18 cellular contexts compared by ENCODE assay signal in genomic region chr20:37309941-37310590, GRCh38. TPM values are rescaled to one million over a fixed set of nuclear protein-coding genes. Genes with fewer than 3 reads are reported as not detected.
DNase-seq lines count a peak whose midpoint lies in the region; ATAC-seq and TF ChIP-seq lines count a peak whose summit lies in the region.
"Had no signal": no experiment of that assay in that cellular context is flagged by ENCODE, and none has a peak within 500 bp of the region (broad histone marks: within the 10 kb centered on the region; RNA-seq: fewer than 3 reads in every experiment).

No MANE protein-coding gene starts in this region.

- 43% methylated on average over 16 of the region's 16 CpGs for WGBS in smooth muscle cell (ENCODE audit: low lambda C conversion rate)

- TF ChIP-seq CTCF in smooth muscle cell (IDR thresholded peaks at IDR 0.05; ENCODE audit: borderline replicate concordance, insufficient read depth, poor library complexity, severe bottlenecking) = no peak

- H2AFZ ChIP-seq in smooth muscle cell (ENCODE audit: low read depth) = no peak overlapping the region

- H3K4me3 ChIP-seq in smooth muscle cell = no peak overlapping the region
- H3K4me3 ChIP-seq: A549, MG63, skin epidermis, thoracic aorta had no signal

- peak; percentile 15 for ATAC-seq in left lobe of liver
- no peak for ATAC-seq in GM21390 (IDR thresholded peaks at IDR 0.05; ENCODE audit: unreplicated experiment)
- ATAC-seq: A549 had no signal

- H3K9ac ChIP-seq in smooth muscle cell (ENCODE audit: low read depth) = peak overlapping the region; percentile 73

- no peaks in the 10 kb centered on the region for H3K36me3 ChIP-seq in smooth muscle cell (ENCODE audit: low read depth)

- H3K9me3 Mint-ChIP-seq in activated T-helper 1 cell treated with anti-CD3 and anti-CD28 coated beads, Interleukin-12 subunit alpha, Interleukin-12 subunit beta, Interleukin-2, Interleukin-4 antibody, amounts not matched to agents 30 ng/mL and 10 ng/mL and 1 ng/mL, durations not matched to agents 14 hours and 24 hours and 36 hours = no peaks in the 10 kb centered on the region

- no peaks in the 10 kb centered on the region for H3K27me3 ChIP-seq in smooth muscle cell (ENCODE audit: low read depth)
- H3K27me3 ChIP-seq: MG63 had no signal

- peaks cover 6% of the 10 kb centered on the region for H4K20me1 ChIP-seq in smooth muscle cell (ENCODE audit: low read depth)

- peaks cover 10% of the 10 kb centered on the region for H3K4me1 Mint-ChIP-seq in activated T-helper 1 cell treated with anti-CD3 and anti-CD28 coated beads, Interleukin-12 subunit alpha, Interleukin-12 subunit beta, Interleukin-2, Interleukin-4 antibody, amounts not matched to agents 30 ng/mL and 10 ng/mL and 1 ng/mL, durations not matched to agents 14 hours and 24 hours and 36 hours (ENCODE audit: low read depth)

- intact Hi-C loops in activated T-helper 1 cell treated with anti-CD3 and anti-CD28 coated beads, Interleukin-12 subunit alpha, Interleukin-12 subunit beta, Interleukin-2, Interleukin-4 antibody, amounts not matched to agents 30 ng/mL and 10 ng/mL and 1 ng/mL, durations not matched to agents 14 hours and 24 hours and 36 hours (cut with micrococcal nuclease) = no loop called here

- H3K9me3 ChIP-seq in smooth muscle cell (replicated peaks; ENCODE audit: low read depth) = no peaks in the 10 kb centered on the region
- H3K9me3 ChIP-seq: A549, MG63, thoracic aorta had no signal

- H3K4me2 ChIP-seq in smooth muscle cell = no peak overlapping the region
- H3K4me2 ChIP-seq: A549 had no signal

- peaks cover 31% of the 10 kb centered on the region for H3F3A ChIP-seq in smooth muscle cell (ENCODE audit: low read depth)

- no peaks in the 10 kb centered on the region for H3K27me3 Mint-ChIP-seq in activated T-helper 1 cell treated with anti-CD3 and anti-CD28 coated beads, Interleukin-12 subunit alpha, Interleukin-12 subunit beta, Interleukin-2, Interleukin-4 antibody, amounts not matched to agents 30 ng/mL and 10 ng/mL and 1 ng/mL, durations not matched to agents 14 hours and 24 hours and 36 hours (ENCODE audit: insufficient read depth)

- peak overlapping the region; percentile 12 for H3K27ac Mint-ChIP-seq in activated T-helper 1 cell treated with anti-CD3 and anti-CD28 coated beads, Interleukin-12 subunit alpha, Interleukin-12 subunit beta, Interleukin-2, Interleukin-4 antibody, amounts not matched to agents 30 ng/mL and 10 ng/mL and 1 ng/mL, durations not matched to agents 14 hours and 24 hours and 36 hours

- peaks cover 19% of the 10 kb centered on the region for H3K36me3 Mint-ChIP-seq in activated T-helper 1 cell treated with anti-CD3 and anti-CD28 coated beads, Interleukin-12 subunit alpha, Interleukin-12 subunit beta, Interleukin-2, Interleukin-4 antibody, amounts not matched to agents 30 ng/mL and 10 ng/mL and 1 ng/mL, durations not matched to agents 14 hours and 24 hours and 36 hours (ENCODE audit: low read depth)

- DNase-seq in NCI-H2227 treated with DMSO at 0.1 percent for 48 hours (lab: John Stamatoyannopoulos, UW) (peak; percentile 15), NCI-H2227 (lab: John Stamatoyannopoulos, UW; ENCODE audit: unreplicated experiment) (no peak), left lobe of liver (ENCODE audit: low spot score) (no peak), smooth muscle cell (lab: John Stamatoyannopoulos, UW; ENCODE audit: unreplicated experiment) (no peak), substantia nigra (lab: John Stamatoyannopoulos, UW) (no peak), GM03348 (ENCODE audit: low spot score) (no peak)
- DNase-seq in activated T-helper 1 cell treated with anti-CD3 and anti-CD28 coated beads, Interleukin-12 subunit alpha, Interleukin-12 subunit beta, Interleukin-2, Interleukin-4 antibody, amounts not matched to agents 30 ng/mL and 10 ng/mL and 1 ng/mL, durations not matched to agents 14 hours and 24 hours and 36 hours (ENCODE audit: low spot score) = no peak
- DNase-seq: activated CD4-positive, CD25-positive, alpha-beta regulatory T cell treated with anti-CD3 and anti-CD28 coated beads, Interleukin-2, amount 50 U/mL, for 72 hours; amniotic stem cell; dermis blood vessel endothelial cell; MG63; NCI-H446 treated with DMSO at 0.1 percent for 48 hours had no signal

- H3K79me2 ChIP-seq in smooth muscle cell (ENCODE audit: low read depth) = peaks cover 31% of the 10 kb centered on the region

- H3K4me1 ChIP-seq in smooth muscle cell (ENCODE audit: low read depth) = peaks cover 21% of the 10 kb centered on the region
- H3K4me1 ChIP-seq: A549 had no signal

- H3K27ac ChIP-seq in smooth muscle cell (ENCODE audit: low read depth) (peak overlapping the region; percentile 97), substantia nigra (ENCODE audit: low read depth, low read length, poor library complexity, severe bottlenecking) (no peak overlapping the region)
- H3K27ac ChIP-seq: A549, thoracic aorta had no signal

- no peak overlapping the region for H3K4me3 Mint-ChIP-seq in activated T-helper 1 cell treated with anti-CD3 and anti-CD28 coated beads, Interleukin-12 subunit alpha, Interleukin-12 subunit beta, Interleukin-2, Interleukin-4 antibody, amounts not matched to agents 30 ng/mL and 10 ng/mL and 1 ng/mL, durations not matched to agents 14 hours and 24 hours and 36 hours

RNA-seq across cellular contexts. Expression of gene MANBAL, which starts 20.6 kb away (rescaled TPM):
- total RNA-seq in activated T-helper 1 cell treated with anti-CD3 and anti-CD28 coated beads, Interleukin-12 subunit alpha, Interleukin-12 subunit beta, Interleukin-2, Interleukin-4 antibody, amounts not matched to agents 30 ng/mL and 10 ng/mL and 1 ng/mL, durations not matched to agents 14 hours and 24 hours and 36 hours = 14.6 and 16.4 TPM in 2 replicates
- total RNA-seq in left lobe of liver = 12.3 TPM
- total RNA-seq in smooth muscle cell = 28.1 and 33.7 TPM in 2 replicates
- 86.2 and 89.0 TPM in 2 replicates for polyA plus RNA-seq in smooth muscle cell

RNA-seq across cellular contexts. Expression of gene SRC, which starts 35.9 kb away (rescaled TPM):
- total RNA-seq in activated T-helper 1 cell treated with anti-CD3 and anti-CD28 coated beads, Interleukin-12 subunit alpha, Interleukin-12 subunit beta, Interleukin-2, Interleukin-4 antibody, amounts not matched to agents 30 ng/mL and 10 ng/mL and 1 ng/mL, durations not matched to agents 14 hours and 24 hours and 36 hours = 6.2 and 6.4 TPM in 2 replicates
- 9.6 TPM for total RNA-seq in left lobe of liver
- total RNA-seq in smooth muscle cell = 26.7 and 36.5 TPM in 2 replicates
- polyA plus RNA-seq in smooth muscle cell = 26.0 and 47.7 TPM in 2 replicates

RNA-seq across cellular contexts. Expression of gene GHRH, which starts 48.5 kb away (rescaled TPM):
- not detected in 2 replicates for total RNA-seq in activated T-helper 1 cell treated with anti-CD3 and anti-CD28 coated beads, Interleukin-12 subunit alpha, Interleukin-12 subunit beta, Interleukin-2, Interleukin-4 antibody, amounts not matched to agents 30 ng/mL and 10 ng/mL and 1 ng/mL, durations not matched to agents 14 hours and 24 hours and 36 hours
- total RNA-seq in left lobe of liver = not detected
- total RNA-seq in smooth muscle cell = not detected in 2 replicates
- not detected in 2 replicates for polyA plus RNA-seq in smooth muscle cell
- total RNA-seq: dermis blood vessel endothelial cell, fibroblast of villous mesenchyme, myocyte, thoracic aorta had no signal
- polyA plus RNA-seq: A549 had no signal
